ENCODE assay signal across 8 cellular contexts in the genomic region with DNA sequence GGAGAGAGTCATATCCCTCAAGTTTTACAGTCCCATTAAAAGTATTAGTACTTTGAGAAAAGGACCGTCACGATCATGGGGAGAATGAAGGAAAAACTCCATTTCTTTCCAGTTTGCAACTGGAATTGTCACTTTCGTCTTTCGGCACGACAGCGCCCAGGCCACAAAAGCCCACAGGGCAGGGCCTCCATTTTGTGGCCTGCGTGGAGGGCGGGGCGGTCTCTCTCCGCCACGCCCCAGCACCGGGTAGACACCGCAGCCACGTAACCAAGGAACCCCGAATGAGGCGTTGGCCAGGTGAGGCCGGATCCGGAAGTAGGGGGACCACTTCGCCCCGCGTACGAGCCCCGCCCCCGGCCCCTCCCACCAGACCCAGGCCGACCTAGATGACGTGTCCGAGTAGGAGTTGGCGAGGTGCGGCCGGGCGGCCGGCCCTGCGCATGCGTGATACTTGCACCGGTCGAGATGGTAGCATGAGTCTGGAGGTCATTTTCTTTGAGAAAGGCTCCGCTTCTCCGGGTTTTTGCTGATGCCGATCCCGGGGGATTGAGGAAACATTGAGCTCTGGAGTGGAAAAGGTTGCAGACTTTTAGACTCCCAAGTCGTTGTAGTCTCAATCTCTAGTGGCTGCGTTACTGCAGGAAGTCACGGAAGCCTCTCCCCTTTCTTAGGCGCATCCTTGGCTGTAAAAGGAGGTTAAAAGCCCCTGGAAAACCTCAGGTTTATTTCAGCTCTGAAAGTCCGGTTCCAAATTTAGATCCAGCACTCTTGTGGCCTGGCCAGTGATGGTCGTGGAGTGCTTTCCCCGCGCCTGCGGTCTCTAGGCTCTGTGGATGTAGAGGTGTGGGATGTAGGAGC. TPM values are rescaled to one million over a fixed set of nuclear protein-coding genes. Genes with fewer than 3 reads are reported as not detected.
DNase-seq lines count a peak whose midpoint lies in the region; ATAC-seq and TF ChIP-seq lines count a peak whose summit lies in the region.

No MANE protein-coding gene starts in this region.

- H3K9ac ChIP-seq in HUES64 (ENCODE audit: low read depth, low read length) = peak overlapping the region; percentile 90
- peak overlapping the region; percentile 72 for H3K9ac ChIP-seq in OCI-LY1 (ENCODE audit: low read length)

- peak overlapping the region; percentile 94 for H3K27ac ChIP-seq in HUES64 (ENCODE audit: low read depth, low read length)
- peak overlapping the region; percentile 75 for H3K27ac ChIP-seq in OCI-LY1 (ENCODE audit: low read depth, low read length, poor library complexity, severe bottlenecking)

- H3K79me2 ChIP-seq in OCI-LY1 (ENCODE audit: insufficient read depth, low read length) = peaks cover 18% of the 10 kb centered on the region

- peaks cover 69% of the 10 kb centered on the region for H3K36me3 Mint-ChIP-seq in Calu3 (ENCODE audit: insufficient read depth, unreplicated experiment)

- H2AFZ ChIP-seq in OCI-LY1 (ENCODE audit: low read length) = peak overlapping the region; percentile 53

- H3K27me3 ChIP-seq in HUES64 (ENCODE audit: insufficient read depth, low read length) (no peaks in the 10 kb centered on the region), OCI-LY1 (ENCODE audit: insufficient read depth, low read length) (no peaks in the 10 kb centered on the region)

- peak overlapping the region; percentile 70 for H3K4me3 Mint-ChIP-seq in Calu3 (ENCODE audit: low read depth, unreplicated experiment)

- H3K4me1 Mint-ChIP-seq in Calu3 (ENCODE audit: low read depth, unreplicated experiment) = peaks cover 7% of the 10 kb centered on the region

- intact Hi-C loops in Calu3 (cut with micrococcal nuclease; ENCODE audit: unreplicated experiment) = no loop called here

- TF ChIP-seq CTCF in Calu3 (IDR thresholded peaks at IDR 0.05; ENCODE audit: unreplicated experiment) = no peak
- no peak for TF ChIP-seq CTCF in OCI-LY1 (IDR thresholded peaks at IDR 0.05; ENCODE audit: low read length)

- no peaks in the 10 kb centered on the region for H3K9me3 Mint-ChIP-seq in Calu3 (ENCODE audit: low read depth, unreplicated experiment)

- peak; percentile 82 for DNase-seq in Calu3
- DNase-seq in activated T-cell treated with anti-CD3 and anti-CD28 coated beads for 1 hour (ENCODE audit: low read depth) = peak; percentile 93
- DNase-seq in epidermal melanocyte (ENCODE audit: insufficient read length, low spot score) = peak; percentile 95
- peak; percentile 90 for DNase-seq in midbrain (lab: John Stamatoyannopoulos, UW)
- peak; percentile 97 for DNase-seq in stimulated activated CD8-positive, alpha-beta memory T cell treated with anti-CD3 and anti-CD28 coated beads, Interleukin-15, amount 100 ng/mL, for 48 hours (ENCODE audit: low read depth in 2 of 2)

- 10% methylated on average over 49 of the region's 49 CpGs for WGBS in HUES64

- H3F3A ChIP-seq in OCI-LY1 (ENCODE audit: insufficient read depth, low read length) = peaks cover 3% of the 10 kb centered on the region; the same call in 1 of the 2 replicates

- no peaks in the 10 kb centered on the region for H3K9me2 ChIP-seq in OCI-LY1 (ENCODE audit: low read depth, low read length)

- peak overlapping the region; percentile 90 for H3K27ac Mint-ChIP-seq in Calu3 (ENCODE audit: unreplicated experiment)

- H4K20me1 ChIP-seq in OCI-LY1 (ENCODE audit: insufficient read depth, low read length) = no peaks in the 10 kb centered on the region; the same call in 1 of the 2 replicates

- H3K4me1 ChIP-seq in HUES64 (ENCODE audit: insufficient read depth, low read length) (peaks cover 12% of the 10 kb centered on the region), OCI-LY1 (ENCODE audit: insufficient read depth, low read length, severe bottlenecking) (peaks cover 52% of the 10 kb centered on the region)

- ATAC-seq in GM21423 (IDR thresholded peaks at IDR 0.05; ENCODE audit: unreplicated experiment) = peak; percentile 44

- BruUV-seq in Calu3 (replicated peaks; lab: Mats Ljungman, UMichigan) = no TSS peak

- H3K4me3 ChIP-seq in HUES64 (ENCODE audit: low read length) (peak overlapping the region; percentile 82), OCI-LY1 (ENCODE audit: low read depth, low read length, poor library complexity, severe bottlenecking) (peak overlapping the region; percentile 64)

- no peaks in the 10 kb centered on the region for H3K36me3 ChIP-seq in HUES64 (ENCODE audit: insufficient read depth, low read length)
- H3K36me3 ChIP-seq in OCI-LY1 (ENCODE audit: insufficient read depth, low read length) = no peaks in the 10 kb centered on the region

- H3K27me3 Mint-ChIP-seq in Calu3 (ENCODE audit: unreplicated experiment) = no peaks in the 10 kb centered on the region

- CTCF ChIA-PET in Calu3 (lab: Charles Lee) = interaction anchor here (0.9 kb wide), 1 partner anchor 46 kb away, joined by 6 read pairs; no protein-coding TSS in a partner anchor

- no peaks in the 10 kb centered on the region for H3K9me3 ChIP-seq in HUES64 (ENCODE audit: insufficient read depth, low read depth, low read length)
- H3K9me3 ChIP-seq in OCI-LY1 (ENCODE audit: low read length) = no peaks in the 10 kb centered on the region

- peak overlapping the region; percentile 87 for H3K4me2 ChIP-seq in OCI-LY1 (ENCODE audit: low read length)

RNA-seq across cellular contexts. Expression of gene TM9SF2, which starts 2.7 kb away (rescaled TPM):
- total RNA-seq in Calu3 (2022) = 52.2 and 53.7 TPM in 2 replicates
- polyA plus RNA-seq in HUES64 (2013, experiment 1 of 2) = 79.8 TPM
- 79.6 TPM for polyA plus RNA-seq in HUES64 (2013, experiment 2 of 2)

Comparison
In these comparisons a context has a peak if more than half of its experiments do, and no peak if none do; other contexts are left out.
1. Peak in every context shown above with its lines: DNase-seq, ATAC-seq, H3K4me3 ChIP-seq and H3K27ac ChIP-seq.